ENCODE assay signal across 1 cellular context in genomic region chr4:2964077-2964471, GRCh38.
TF ChIP-seq lines count a peak whose summit lies in the region.

No MANE protein-coding gene starts in this region.

TF ChIP-seq in HCT116, 20 proteins besides CTCF, POLR2A, EP300 and RAD21 (continued from another document):
- TF ChIP-seq ZBTB33 (IDR thresholded peaks at IDR 0.05; ENCODE audit: extremely low read depth, insufficient replicate concordance, low read length): no peak
- TF ChIP-seq SP1 (IDR thresholded peaks at IDR 0.05; ENCODE audit: low read depth): no peak
- TF ChIP-seq ZNF274 (IDR thresholded peaks at IDR 0.05; ENCODE audit: low read depth, low read length): no peak
- no peak for TF ChIP-seq ZFX (IDR thresholded peaks at IDR 0.05)
